Comparison of ENCODE assay signal across 13 cellular contexts in the genomic region with DNA sequence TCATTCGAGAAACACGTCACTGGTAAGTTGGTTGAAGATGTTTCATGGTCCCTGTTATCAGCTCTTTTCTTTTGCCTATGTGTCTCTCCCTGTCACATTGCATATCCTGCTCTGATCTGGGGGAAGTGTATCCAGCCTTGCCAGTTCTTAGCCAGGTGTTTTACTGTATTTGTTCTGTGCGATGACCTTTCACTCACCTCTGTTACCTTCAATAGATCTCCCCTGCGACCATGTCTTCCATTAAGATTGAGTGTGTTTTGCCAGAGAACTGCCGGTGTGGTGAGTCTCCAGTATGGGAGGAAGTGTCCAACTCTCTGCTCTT. TPM values are rescaled to one million over a fixed set of nuclear protein-coding genes. Genes with fewer than 3 reads are reported as not detected.
DNase-seq lines count a peak whose midpoint lies in the region; FAIRE-seq and TF ChIP-seq lines count a peak whose summit lies in the region.
"Had no signal": no experiment of that assay in that cellular context is flagged by ENCODE, and none has a peak within 500 bp of the region (broad histone marks: within the 10 kb centered on the region; RNA-seq: fewer than 3 reads in every experiment).

No MANE protein-coding gene starts in this region.

- H3K9ac ChIP-seq in astrocyte (ENCODE audit: low read length), result no peak overlapping the region

- H3K36me3 ChIP-seq in astrocyte (ENCODE audit: insufficient read depth, low read length) (no peaks in the 10 kb centered on the region), testis (ENCODE audit: low read depth, missing control alignments) (no peaks in the 10 kb centered on the region), ovary (no peaks in the 10 kb centered on the region)

- H3K27ac ChIP-seq in astrocyte (ENCODE audit: low read depth, low read length) (no peak overlapping the region), testis (no peak overlapping the region), ovary (no peak overlapping the region)

- H4K20me1 ChIP-seq in astrocyte (ENCODE audit: insufficient read depth, low read length), result no peaks in the 10 kb centered on the region

- H3K36me3 Mint-ChIP-seq in astrocyte (ENCODE audit: low read depth, unreplicated experiment) (no peaks in the 10 kb centered on the region), nephron progenitor cell (ENCODE audit: low read depth) (no peaks in the 10 kb centered on the region)
- H3K36me3 Mint-ChIP-seq: CD14-positive monocyte; CD8-positive, alpha-beta T cell had no signal

- no peak overlapping the region for H2AFZ ChIP-seq in astrocyte (ENCODE audit: low read depth, low read length)
- H2AFZ ChIP-seq: GM23338 had no signal

- H3K4me3 Mint-ChIP-seq in astrocyte (ENCODE audit: unreplicated experiment) (no peak overlapping the region), nephron progenitor cell (no peak overlapping the region)
- H3K4me3 Mint-ChIP-seq: CD14-positive monocyte; CD8-positive, alpha-beta T cell; GM23338; H9 had no signal

- TF ChIP-seq CTCF in astrocyte (IDR thresholded peaks at IDR 0.05; ENCODE audit: insufficient read depth, low read depth, low read length) (no peak), nephron progenitor cell (IDR thresholded peaks at IDR 0.05) (no peak), testis (IDR thresholded peaks at IDR 0.05) (no peak), ovary (IDR thresholded peaks at IDR 0.05) (no peak)

- H3K4me1 Mint-ChIP-seq in astrocyte (ENCODE audit: low read depth, unreplicated experiment), result no peaks in the 10 kb centered on the region
- peaks cover 13% of the 10 kb centered on the region for H3K4me1 Mint-ChIP-seq in nephron progenitor cell
- H3K4me1 Mint-ChIP-seq: CD14-positive monocyte, GM23338, H9 had no signal

- intact Hi-C loops in testis (cut with DNase I; ENCODE audit: low total_unique reads) (no loop called here), ovary (cut with DNase I) (no loop called here)

- H3K9me3 ChIP-seq in astrocyte (ENCODE audit: insufficient read depth, low read depth, low read length) (no peaks in the 10 kb centered on the region), testis (no peaks in the 10 kb centered on the region), ovary (no peaks in the 10 kb centered on the region)

- no peak for TF ChIP-seq EP300 in ovary (IDR thresholded peaks at IDR 0.05)

- H3K79me2 ChIP-seq in astrocyte (ENCODE audit: insufficient read depth, low read length), result no peaks in the 10 kb centered on the region

- peak; percentile 37 for DNase-seq in NCI-H146 (lab: John Stamatoyannopoulos, UW)
- no peak for DNase-seq in astrocyte (ENCODE audit: low read depth)
- no peak for DNase-seq in nephron progenitor cell
- DNase-seq in A172 (ENCODE audit: low spot score), result no peak
- no peak for DNase-seq in testis
- DNase-seq in ovary, result no peak
- DNase-seq: CD8-positive, alpha-beta T cell; COR-L47; GF-D8; H9 had no signal

- H3K27me3 Mint-ChIP-seq in astrocyte (ENCODE audit: low read depth, unreplicated experiment), result no peaks in the 10 kb centered on the region
- peaks cover 9% of the 10 kb centered on the region for H3K27me3 Mint-ChIP-seq in nephron progenitor cell (ENCODE audit: low read depth, poor library complexity)

- H3K27me3 ChIP-seq in astrocyte (ENCODE audit: insufficient read depth, low read length) (no peaks in the 10 kb centered on the region), testis (no peaks in the 10 kb centered on the region), ovary (no peaks in the 10 kb centered on the region)

- FAIRE-seq in astrocyte (lab: Jason Lieb, UNC), result peak; percentile 55

- H3K4me2 ChIP-seq in astrocyte (ENCODE audit: low read length), result no peak overlapping the region
- H3K4me2 ChIP-seq: GM23338 had no signal

- no peak overlapping the region for H3K4me3 ChIP-seq in astrocyte (ENCODE audit: insufficient read depth, low read depth, low read length)
- no peak overlapping the region for H3K4me3 ChIP-seq in testis
- H3K4me3 ChIP-seq in ovary, result no peak overlapping the region
- H3K4me3 ChIP-seq: GM23338 had no signal

- H3K4me1 ChIP-seq in astrocyte (ENCODE audit: insufficient read depth, low read length), result no peaks in the 10 kb centered on the region
- H3K4me1 ChIP-seq in testis, result no peaks in the 10 kb centered on the region
- no peaks in the 10 kb centered on the region for H3K4me1 ChIP-seq in ovary (ENCODE audit: insufficient read depth)

- H3K9me3 Mint-ChIP-seq in astrocyte (ENCODE audit: unreplicated experiment) (no peaks in the 10 kb centered on the region), nephron progenitor cell (peaks cover 57% of the 10 kb centered on the region)
- H3K9me3 Mint-ChIP-seq: CD8-positive, alpha-beta T cell; GM23338 had no signal

- H3K27ac Mint-ChIP-seq in astrocyte (ENCODE audit: unreplicated experiment), result no peak overlapping the region
- peak overlapping the region; percentile 20 for H3K27ac Mint-ChIP-seq in nephron progenitor cell
- H3K27ac Mint-ChIP-seq: CD14-positive monocyte; CD8-positive, alpha-beta T cell; GM23338 had no signal

- WGBS in testis, 2 donors, result 71 to 76% methylated on average over 4 to 5 of the region's 5 CpGs
- 72 to 83% (median 77%) methylated on average over 5 of the region's 5 CpGs for WGBS in ovary, 3 donors

- no peak for TF ChIP-seq POLR2A in testis (IDR thresholded peaks at IDR 0.05)
- TF ChIP-seq POLR2A in ovary (IDR thresholded peaks at IDR 0.05), result no peak

RNA-seq across cellular contexts. Expression of a gene that starts 2.6 kb away (rescaled TPM):
- total RNA-seq in astrocyte (not detected in 2 replicates), testis (10 to 100 TPM in 1 of 2 donors, 1 to 10 TPM in 1; 8.1 to 10.6 TPM), ovary (10 to 100 TPM in 6 of 7 donors, 1 to 10 TPM in 1; 6.8 to 47.0 (median 16.5) TPM)
- not detected in 2 replicates for total RNA-seq in A172 (2014; rRNA removed; shearing (Covaris generic))
- polyA plus RNA-seq in testis (ENCODE audit: insufficient read depth, low read depth, low replicate concordance) (6.5 TPM), ovary (10 to 100 TPM; 15.6 to 49.4 TPM)
- total RNA-seq: CD8-positive, alpha-beta T cell; H9; HT1080 had no signal
- polyA plus RNA-seq: CD14-positive monocyte had no signal
